Comparison of ENCODE assay signal across 13 cellular contexts in genomic region chr17:39863244-39863917, GRCh38. TPM values are rescaled to one million over a fixed set of nuclear protein-coding genes. Genes with fewer than 3 reads are reported as not detected.
DNase-seq lines count a peak whose midpoint lies in the region; ATAC-seq and TF ChIP-seq lines count a peak whose summit lies in the region.
"Had no signal": no experiment of that assay in that cellular context is flagged by ENCODE, and none has a peak within 500 bp of the region (broad histone marks: within the 10 kb centered on the region; RNA-seq: fewer than 3 reads in every experiment).

No MANE protein-coding gene starts in this region.

- H3K9me3 Mint-ChIP-seq in activated CD8-positive, alpha-beta T cell treated with anti-CD3 and anti-CD28 coated beads, Interleukin-2, amount 10 ng/mL, durations not matched to agents 7 days and 5 days (ENCODE audit: insufficient read depth) = no peaks in the 10 kb centered on the region

- peak overlapping the region; percentile 73 for H3K4me2 ChIP-seq in BLaER1

- ATAC-seq in activated CD8-positive, alpha-beta T cell treated with anti-CD3 and anti-CD28 coated beads, Interleukin-2, amount 10 ng/mL, durations not matched to agents 7 days and 5 days = peak; percentile 12

- peaks cover 4% of the 10 kb centered on the region for H3K36me3 Mint-ChIP-seq in activated CD8-positive, alpha-beta T cell treated with anti-CD3 and anti-CD28 coated beads, Interleukin-2, amount 10 ng/mL, durations not matched to agents 7 days and 5 days (ENCODE audit: low read depth)

- CTCF ChIA-PET in activated CD8-positive, alpha-beta T cell treated with anti-CD3 and anti-CD28 coated beads, Interleukin-2, amount 10 ng/mL, durations not matched to agents 7 days and 5 days (lab: Charles Lee) = interaction anchor here (1.3 to 3.4 kb wide), 8 partner anchors 15 to 241 kb away, joined by 4 to 25 read pairs (median 10); no protein-coding TSS in a partner anchor

- POLR2A ChIA-PET in activated CD8-positive, alpha-beta T cell treated with anti-CD3 and anti-CD28 coated beads, Interleukin-2, amount 10 ng/mL, durations not matched to agents 7 days and 5 days (lab: Charles Lee) = interaction anchor here (1.4 to 6.3 kb wide), 2 partner anchors 108 to 133 kb away, joined by 3 to 42 read pairs; partner anchors contain the start of gene MIEN1

- peaks cover 62% of the 10 kb centered on the region for H3K4me1 Mint-ChIP-seq in activated CD8-positive, alpha-beta T cell treated with anti-CD3 and anti-CD28 coated beads, Interleukin-2, amount 10 ng/mL, durations not matched to agents 7 days and 5 days (ENCODE audit: low read depth)

- peak overlapping the region; percentile 84 for H3K4me3 Mint-ChIP-seq in activated CD8-positive, alpha-beta T cell treated with anti-CD3 and anti-CD28 coated beads, Interleukin-2, amount 10 ng/mL, durations not matched to agents 7 days and 5 days

- intact Hi-C loops in head of caudate nucleus (cut with DNase I) = no loop called here

- H3K27ac ChIP-seq in BLaER1 (no peak overlapping the region), muscle layer of duodenum (ENCODE audit: low read length) (peak overlapping the region; percentile 3)
- H3K27ac ChIP-seq: uterus had no signal

- in situ Hi-C loops in GM13976 (cut with MboI; ENCODE audit: low sequenced_read_pairs, unreplicated experiment) = loop anchor here (5.0 kb wide), 1 partner anchor 86 kb away; no protein-coding TSS in a partner anchor

- H3K4me3 ChIP-seq in BLaER1 (peak overlapping the region; percentile 48), GM12875 (ENCODE audit: low read depth, low read length) (peak overlapping the region; percentile 62), muscle layer of duodenum (ENCODE audit: low read depth in 1 of 2, low read length in 2 of 2) (peak overlapping the region in 1 of 2 donors; percentile 39), MG63 (no peak overlapping the region)
- H3K4me3 ChIP-seq: uterus had no signal

- H3K9me3 ChIP-seq in BLaER1 (peaks cover 14% of the 10 kb centered on the region), muscle layer of duodenum (ENCODE audit: control insufficient read depth in 1 of 2, low read length in 2 of 2) (peaks cover 7 to 11% of the 10 kb centered on the region in 2 donors), MG63 (no peaks in the 10 kb centered on the region)
- H3K9me3 ChIP-seq: uterus had no signal

- H3K27me3 ChIP-seq in BLaER1 (peaks cover 54% of the 10 kb centered on the region), muscle layer of duodenum (ENCODE audit: low read depth, low read length) (peaks cover 30% of the 10 kb centered on the region), MG63 (peaks cover 58% of the 10 kb centered on the region)

- no peaks in the 10 kb centered on the region for H3K27me3 Mint-ChIP-seq in activated CD8-positive, alpha-beta T cell treated with anti-CD3 and anti-CD28 coated beads, Interleukin-2, amount 10 ng/mL, durations not matched to agents 7 days and 5 days (ENCODE audit: low read depth)

- no peaks in the 10 kb centered on the region for H3K36me3 ChIP-seq in BLaER1
- H3K36me3 ChIP-seq in muscle layer of duodenum (ENCODE audit: control insufficient read depth in 1 of 2, insufficient read depth in 2 of 2, low read length in 2 of 2) = no peaks in the 10 kb centered on the region
- no peaks in the 10 kb centered on the region for H3K36me3 ChIP-seq in MG63
- H3K36me3 ChIP-seq: heart left ventricle, uterus had no signal

- TF ChIP-seq CTCF in GM12875 (IDR thresholded peaks at IDR 0.05; ENCODE audit: borderline replicate concordance, insufficient read depth, low read depth, low read length) (no peak), GM13976 (IDR thresholded peaks at IDR 0.05; ENCODE audit: borderline replicate concordance, control extremely low read depth, extremely low read depth, insufficient read depth, missing control alignments) (no peak)

- H4K20me1 ChIP-seq in BLaER1 = no peaks in the 10 kb centered on the region

- DNase-seq in activated CD8-positive, alpha-beta T cell treated with anti-CD3 and anti-CD28 coated beads, Interleukin-2, amount 10 ng/mL, durations not matched to agents 7 days and 5 days = no peak
- DNase-seq in DMS114 treated with DMSO at 0.1 percent for 48 hours (lab: John Stamatoyannopoulos, UW; ENCODE audit: unreplicated experiment) = no peak
- DNase-seq in GM13976 (ENCODE audit: low spot score) = no peak
- no peak for DNase-seq in head of caudate nucleus
- DNase-seq in MG63 = no peak

- H3K9ac ChIP-seq in BLaER1 = no peak overlapping the region

- H3K4me1 ChIP-seq in BLaER1 (peaks cover 30% of the 10 kb centered on the region), muscle layer of duodenum (ENCODE audit: control insufficient read depth in 1 of 2, insufficient read depth in 2 of 2, low read length in 2 of 2) (peaks cover 0 to 7% of the 10 kb centered on the region in 2 donors)
- H3K4me1 ChIP-seq: uterus had no signal

- peak overlapping the region; percentile 89 for H3K27ac Mint-ChIP-seq in activated CD8-positive, alpha-beta T cell treated with anti-CD3 and anti-CD28 coated beads, Interleukin-2, amount 10 ng/mL, durations not matched to agents 7 days and 5 days
- H3K27ac Mint-ChIP-seq: H9, nephron progenitor cell had no signal

RNA-seq across cellular contexts. Expression of gene IKZF3, which starts 0.7 kb away (rescaled TPM):
- 10 to 100 TPM; 31.1 to 31.9 TPM for total RNA-seq in activated CD8-positive, alpha-beta T cell treated with anti-CD3 and anti-CD28 coated beads, Interleukin-2, amount 10 ng/mL, durations not matched to agents 7 days and 5 days
- total RNA-seq in MG63 (2014; rRNA removed; shearing (Covaris generic); ENCODE audit: low replicate concordance) = not detected in 2 replicates

RNA-seq across cellular contexts. Expression of gene ZPBP2, which starts 4.6 kb away (rescaled TPM):
- total RNA-seq in activated CD8-positive, alpha-beta T cell treated with anti-CD3 and anti-CD28 coated beads, Interleukin-2, amount 10 ng/mL, durations not matched to agents 7 days and 5 days = not detected
- total RNA-seq in MG63 (2014; rRNA removed; shearing (Covaris generic); ENCODE audit: low replicate concordance) = not detected in 2 replicates
- total RNA-seq: H9, heart left ventricle, Right ventricle myocardium inferior, uterus had no signal

RNA-seq across cellular contexts. Expression of gene GSDMB, which starts 55.1 kb away (rescaled TPM):
- 10 to 100 TPM; 48.6 to 56.7 TPM for total RNA-seq in activated CD8-positive, alpha-beta T cell treated with anti-CD3 and anti-CD28 coated beads, Interleukin-2, amount 10 ng/mL, durations not matched to agents 7 days and 5 days
- total RNA-seq in MG63 (2014; rRNA removed; shearing (Covaris generic); ENCODE audit: low replicate concordance) = 3.9 and 10.9 TPM in 2 replicates

Comparison
In these comparisons a context has a peak if more than half of its experiments do, and no peak if none do; other contexts are left out.
1. RNA of gene IKZF3, which starts 0.7 kb away (total RNA-seq): 31.1 to 31.9 TPM in activated CD8-positive, alpha-beta T cell treated with anti-CD3 and anti-CD28 coated beads, Interleukin-2, amount 10 ng/mL, durations not matched to agents 7 days and 5 days; not detected in MG63; every median in the first group is over 10 times any median in the second.